Comparison of ENCODE assay signal across 15 cellular contexts in genomic region chr16:69327585-69328310, GRCh38. TPM values are rescaled to one million over a fixed set of nuclear protein-coding genes. Genes with fewer than 3 reads are reported as not detected.
A peak's percentile ranks its signal among the peaks of the same experiment; 100 is the strongest.
DNase-seq lines count a peak whose midpoint lies in the region; ATAC-seq, FAIRE-seq and TF ChIP-seq lines count a peak whose summit lies in the region.
"Had no signal": no experiment of that assay in that cellular context is flagged by ENCODE, and none has a peak within 500 bp of the region (broad histone marks: within the 10 kb centered on the region; RNA-seq: fewer than 3 reads in every experiment).

No MANE protein-coding gene starts in this region.

- TF ChIP-seq EP300 in transverse colon (IDR thresholded peaks at IDR 0.05; ENCODE audit: low read depth), result no peak

- no TSS peak for BruUV-seq in MCF 10A (replicated peaks; lab: Mats Ljungman, UMichigan)

- H3K9ac ChIP-seq in kidney (ENCODE audit: low read length in 2 of 2), result no peak overlapping the region

- H3K36me3 Mint-ChIP-seq in MCF 10A (ENCODE audit: insufficient read depth, unreplicated experiment), result peaks cover 81% of the 10 kb centered on the region
- peaks cover 51% of the 10 kb centered on the region for H3K36me3 Mint-ChIP-seq in activated CD8-positive, alpha-beta T cell treated with anti-CD3 and anti-CD28 coated beads for 36 hours (ENCODE audit: low read depth)

- TF ChIP-seq POLR2A in breast epithelium (IDR thresholded peaks at IDR 0.05), result no peak
- TF ChIP-seq POLR2A in transverse colon (IDR thresholded peaks at IDR 0.05), result no peak

- whole genome bisulfite sequencing in transverse colon (ENCODE audit: low coverage in 1 of 2), 2 donors, result 74 to 94% methylated on average over 6 to 14 of the region's 14 CpGs

- ATAC-seq in activated CD8-positive, alpha-beta T cell treated with anti-CD3 and anti-CD28 coated beads for 36 hours, result no peak
- ATAC-seq: activated naive CD4-positive, alpha-beta T cell treated with anti-CD3 and anti-CD28 coated beads, Interleukin-2, amount 50 U/mL, for 72 hours; pancreas had no signal

- H3K27ac Mint-ChIP-seq in MCF 10A (ENCODE audit: low read depth, unreplicated experiment), result no peak overlapping the region
- H3K27ac Mint-ChIP-seq in activated CD8-positive, alpha-beta T cell treated with anti-CD3 and anti-CD28 coated beads for 36 hours, result peak overlapping the region; percentile 77

- in situ Hi-C loops in transverse colon (cut with MboI; ENCODE audit: low pct_ligation_motif_present in 1 of 4, low pct_unique_long_range_greater_than_20kb in 1 of 4, low sequenced_read_pairs in 3 of 4), result no loop called here

- H3K4me1 Mint-ChIP-seq in MCF 10A (ENCODE audit: insufficient read depth, unreplicated experiment), result peaks cover 24% of the 10 kb centered on the region
- peaks cover 39% of the 10 kb centered on the region for H3K4me1 Mint-ChIP-seq in activated CD8-positive, alpha-beta T cell treated with anti-CD3 and anti-CD28 coated beads for 36 hours (ENCODE audit: low read depth)

- H3K27me3 ChIP-seq in breast epithelium (no peaks in the 10 kb centered on the region), transverse colon (no peaks in the 10 kb centered on the region)
- H3K27me3 ChIP-seq: pancreas had no signal

- CTCF ChIA-PET in MCF 10A (lab: Yijun Ruan, JAX), result interaction anchor here (0.5 to 0.6 kb wide), 4 partner anchors 16 to 1951 kb away, joined by 3 to 6 read pairs (median 4); no protein-coding TSS in a partner anchor
- CTCF ChIA-PET in activated CD8-positive, alpha-beta T cell treated with anti-CD3 and anti-CD28 coated beads for 36 hours (lab: Charles Lee), result interaction anchor here (1.3 to 4.4 kb wide), 3 partner anchors 12 to 16 kb away, joined by 3 to 28 read pairs (median 5); partner anchors contain the start of genes COG8 and NIP7

- intact Hi-C loops in MCF 10A (cut with micrococcal nuclease) (no loop called here), breast epithelium (cut with DNase I; ENCODE audit: low total_unique reads) (no loop called here), kidney (cut with DNase I) (no loop called here), transverse colon (cut with DNase I; ENCODE audit: low total_unique reads) (no loop called here)
- intact Hi-C loops in activated CD8-positive, alpha-beta T cell treated with anti-CD3 and anti-CD28 coated beads for 36 hours (cut with micrococcal nuclease), result no loop called here

- H3K36me3 ChIP-seq in breast epithelium, result no peaks in the 10 kb centered on the region
- H3K36me3 ChIP-seq in kidney (ENCODE audit: control insufficient read depth in 1 of 2, insufficient read depth in 2 of 2, low read length in 2 of 2), result peaks cover 15 to 26% of the 10 kb centered on the region in 2 donors
- H3K36me3 ChIP-seq in transverse colon, result peaks cover 0 to 8% (median 3%) of the 10 kb centered on the region in 4 donors

- DNase-seq in MCF 10A (ENCODE audit: unreplicated experiment) (no peak), breast epithelium (ENCODE audit: low spot score in 2 of 2) (no peak), kidney (peak; percentile 18), transverse colon (no peak), glomerular visceral epithelial cell (ENCODE audit: extremely low spot score) (no peak), SIG-M5 (lab: John Stamatoyannopoulos, UW) (no peak), iPS-NIHi11 (ENCODE audit: low spot score) (no peak)
- DNase-seq in activated CD8-positive, alpha-beta T cell treated with anti-CD3 and anti-CD28 coated beads for 36 hours, result no peak
- DNase-seq: AML-193; effector CD8-positive, alpha-beta T cell; NCI-H748 treated with DMSO at 0.1 percent for 48 hours had no signal

- H3K27ac ChIP-seq in breast epithelium (no peak overlapping the region), kidney (ENCODE audit: low read depth in 2 of 2, low read length in 2 of 2) (peak overlapping the region; percentile 41 to 77), transverse colon (peak overlapping the region in 3 of 4 donors; percentile 7 to 23 (median 10))
- H3K27ac ChIP-seq: pancreas had no signal

- peak overlapping the region; percentile 81 for H3K4me3 Mint-ChIP-seq in MCF 10A (ENCODE audit: unreplicated experiment)
- peak overlapping the region; percentile 84 for H3K4me3 Mint-ChIP-seq in activated CD8-positive, alpha-beta T cell treated with anti-CD3 and anti-CD28 coated beads for 36 hours

- H3K4me3 ChIP-seq in breast epithelium (no peak overlapping the region), kidney (ENCODE audit: low read length in 2 of 2) (peak overlapping the region; percentile 80 to 84), transverse colon (no peak overlapping the region)

- FAIRE-seq in kidney (lab: Jason Lieb, UNC), result no peak
- FAIRE-seq: pancreas, TTC549 had no signal

- no peaks in the 10 kb centered on the region for H3K27me3 Mint-ChIP-seq in MCF 10A (ENCODE audit: insufficient read depth, unreplicated experiment)
- H3K27me3 Mint-ChIP-seq in activated CD8-positive, alpha-beta T cell treated with anti-CD3 and anti-CD28 coated beads for 36 hours, result no peaks in the 10 kb centered on the region

- TF ChIP-seq CTCF in MCF 10A (IDR thresholded peaks at IDR 0.05; ENCODE audit: unreplicated experiment) (no peak), breast epithelium (IDR thresholded peaks at IDR 0.05) (no peak), kidney (IDR thresholded peaks at IDR 0.05; ENCODE audit: borderline replicate concordance, extremely low read depth, insufficient read depth) (no peak), transverse colon (IDR thresholded peaks at IDR 0.05) (no peak)
- no peak for TF ChIP-seq CTCF in activated CD8-positive, alpha-beta T cell treated with anti-CD3 and anti-CD28 coated beads for 36 hours (IDR thresholded peaks at IDR 0.05)

- POLR2A ChIA-PET in MCF 10A (lab: Yijun Ruan, JAX), result interaction anchor here (0.7 to 9.0 kb wide), 5 partner anchors 12 to 237 kb away, joined by 3 to 114 read pairs (median 4); partner anchors contain the start of genes CHTF8, COG8, NIP7 and UTP4
- POLR2A ChIA-PET in activated CD8-positive, alpha-beta T cell treated with anti-CD3 and anti-CD28 coated beads for 36 hours (lab: Charles Lee), result interaction anchor here (0.6 to 7.2 kb wide), 5 partner anchors 10 to 709 kb away, joined by 3 to 93 read pairs (median 21); partner anchors contain the start of genes COG8 and NIP7

- H3K9me3 Mint-ChIP-seq in MCF 10A (ENCODE audit: unreplicated experiment), result no peaks in the 10 kb centered on the region
- no peaks in the 10 kb centered on the region for H3K9me3 Mint-ChIP-seq in activated CD8-positive, alpha-beta T cell treated with anti-CD3 and anti-CD28 coated beads for 36 hours
- H3K9me3 Mint-ChIP-seq: activated naive CD4-positive, alpha-beta T cell treated with anti-CD3 and anti-CD28 coated beads, Interleukin-2, amount 50 U/mL, for 72 hours had no signal

- no peaks in the 10 kb centered on the region for H3K9me3 ChIP-seq in breast epithelium
- no peaks in the 10 kb centered on the region for H3K9me3 ChIP-seq in kidney (ENCODE audit: control insufficient read depth in 1 of 2, low read length in 2 of 2)
- no peaks in the 10 kb centered on the region for H3K9me3 ChIP-seq in transverse colon
- H3K9me3 ChIP-seq: pancreas had no signal

- peaks cover 4 to 12% of the 10 kb centered on the region in 2 donors for H3K4me1 ChIP-seq in breast epithelium
- peaks cover 36 to 41% of the 10 kb centered on the region in 2 donors for H3K4me1 ChIP-seq in kidney (ENCODE audit: control insufficient read depth in 1 of 2, insufficient read depth in 1 of 2, low read depth in 1 of 2, low read length in 2 of 2)
- H3K4me1 ChIP-seq in transverse colon, result peaks cover 15 to 60% (median 49%) of the 10 kb centered on the region in 4 donors

RNA-seq across cellular contexts. Expression of gene PDF, which starts 2.6 kb away (rescaled TPM):
- 19.4 and 24.8 TPM in 2 replicates for total RNA-seq in MCF 10A (2022)
- 10 to 100 TPM; 13.9 to 20.2 (median 19.7) TPM for total RNA-seq in breast epithelium
- 10 to 100 TPM; 16.1 to 19.5 TPM for total RNA-seq in activated CD8-positive, alpha-beta T cell treated with anti-CD3 and anti-CD28 coated beads for 36 hours
- total RNA-seq in kidney, result 22.4 TPM
- 30.8 TPM for polyA plus RNA-seq in kidney (ENCODE audit: insufficient read depth, low read depth, low replicate concordance)
- 10 to 100 TPM in 2 of 4 donors, 1 to 10 TPM in 2; 2.2 to 19.5 (median 8.8) TPM for total RNA-seq in transverse colon

RNA-seq across cellular contexts. Expression of gene COG8, which starts 11.6 kb away (rescaled TPM):
- total RNA-seq in MCF 10A (2022), result 29.3 and 33.3 TPM in 2 replicates
- total RNA-seq in breast epithelium, result 10 to 100 TPM; 40.2 to 52.8 (median 44.9) TPM
- total RNA-seq in activated CD8-positive, alpha-beta T cell treated with anti-CD3 and anti-CD28 coated beads for 36 hours, result 10 to 100 TPM; 26.0 to 27.4 TPM
- total RNA-seq in kidney, result 49.5 TPM
- 33.8 TPM for polyA plus RNA-seq in kidney (ENCODE audit: insufficient read depth, low read depth, low replicate concordance)
- total RNA-seq in transverse colon, result 10 to 100 TPM; 29.5 to 52.0 (median 48.3) TPM

RNA-seq across cellular contexts. Expression of gene NIP7, which starts 11.8 kb away (rescaled TPM):
- 55.4 and 62.1 TPM in 2 replicates for total RNA-seq in MCF 10A (2022)
- total RNA-seq in breast epithelium, result 10 to 100 TPM; 10.6 to 16.1 (median 15.4) TPM
- total RNA-seq in activated CD8-positive, alpha-beta T cell treated with anti-CD3 and anti-CD28 coated beads for 36 hours, result 10 to 100 TPM; 37.7 to 41.8 TPM
- 20.2 TPM for total RNA-seq in kidney
- 9.9 TPM for polyA plus RNA-seq in kidney (ENCODE audit: insufficient read depth, low read depth, low replicate concordance)
- 10 to 100 TPM in 2 of 4 donors, 1 to 10 TPM in 2; 1.8 to 17.3 (median 8.9) TPM for total RNA-seq in transverse colon

RNA-seq across cellular contexts. Expression of gene VPS4A, which starts 16.6 kb away (rescaled TPM):
- total RNA-seq in MCF 10A (2022), result 34.4 and 38.6 TPM in 2 replicates
- 10 to 100 TPM; 31.3 to 43.8 (median 32.4) TPM for total RNA-seq in breast epithelium
- 10 to 100 TPM; 30.5 to 31.2 TPM for total RNA-seq in activated CD8-positive, alpha-beta T cell treated with anti-CD3 and anti-CD28 coated beads for 36 hours
- 38.6 TPM for total RNA-seq in kidney
- 62.1 TPM for polyA plus RNA-seq in kidney (ENCODE audit: insufficient read depth, low read depth, low replicate concordance)
- 100 to 1,000 TPM in 1 of 4 donors, 10 to 100 TPM in 3; 11.9 to 151 (median 42.7) TPM for total RNA-seq in transverse colon

RNA-seq across cellular contexts. Expression of gene TMED6, which starts 23.8 kb away (rescaled TPM):
- total RNA-seq in MCF 10A (2022) (0.51 and 1.2 TPM in 2 replicates), breast epithelium (1 to 10 TPM in 1 of 3 donors, under 1 TPM in 1, not detected in 1; 0.32 to 1.3 TPM), kidney (2.6 TPM), transverse colon (1 to 10 TPM in 2 of 4 donors, not detected in 2; 5.7 to 6.8 TPM)
- 1 to 10 TPM; 1.2 to 2.2 TPM for total RNA-seq in activated CD8-positive, alpha-beta T cell treated with anti-CD3 and anti-CD28 coated beads for 36 hours
- polyA plus RNA-seq in kidney (ENCODE audit: insufficient read depth, low read depth, low replicate concordance), result 11.5 TPM
- total RNA-seq: M059J had no signal

Comparison
In these comparisons a context has a peak if more than half of its experiments do, and no peak if none do; other contexts are left out.
1. H3K27ac ChIP-seq: peak in kidney (2 of 2) and transverse colon (3 of 4); none in breast epithelium (0 of 2).
2. H3K4me3 ChIP-seq: peak in kidney (2 of 2); none in breast epithelium (0 of 3) and transverse colon (0 of 4).